In genomic region chr4:101914761-101915160, GRCh38 we compare ENCODE assay signal across 13 cellular contexts.
DNase-seq lines count a peak whose midpoint lies in the region; ATAC-seq and TF ChIP-seq lines count a peak whose summit lies in the region.
"Had no signal": no experiment of that assay in that cellular context is flagged by ENCODE, and none has a peak within 500 bp of the region (broad histone marks: within the 10 kb centered on the region; RNA-seq: fewer than 3 reads in every experiment).

No MANE protein-coding gene starts in this region.

- intact Hi-C loops in lower leg skin (cut with DNase I; ENCODE audit: low total_unique reads), result no loop called here

- no peak for ATAC-seq in HG02642 (IDR thresholded peaks at IDR 0.05; ENCODE audit: poor library complexity, unreplicated experiment)
- ATAC-seq: HCT116 had no signal

- no peak for TF ChIP-seq CTCF in lower leg skin (IDR thresholded peaks at IDR 0.05)

- TF ChIP-seq POLR2A in lower leg skin (IDR thresholded peaks at IDR 0.05), result no peak

- H3K4me3 ChIP-seq in lower leg skin (ENCODE audit: low read depth, poor library complexity, severe bottlenecking), result no peak overlapping the region

- DNase-seq in DMS 273 treated with DMSO at 0.1 percent for 48 hours (lab: John Stamatoyannopoulos, UW) (peak; percentile 89), LHCN-M2 (ENCODE audit: low read depth) (peak; percentile 2), NCI-H446 treated with DMSO at 0.1 percent for 48 hours (lab: John Stamatoyannopoulos, UW) (peak; percentile 77), lower leg skin (ENCODE audit: low spot score in 2 of 2) (no peak), amniotic stem cell (lab: John Stamatoyannopoulos, UW) (no peak), NCI-H187 (lab: John Stamatoyannopoulos, UW) (no peak)
- DNase-seq: BE2C; CD4-positive, alpha-beta memory T cell; DMS79 treated with DMSO at 0.1 percent for 48 hours; EL; GDM1 had no signal

Comparison
In these comparisons a context has a peak if more than half of its experiments do, and no peak if none do; other contexts are left out.
1. DNase-seq: peak in DMS 273 treated with DMSO at 0.1 percent for 48 hours (single experiment), LHCN-M2 (single experiment) and NCI-H446 treated with DMSO at 0.1 percent for 48 hours (single experiment); none in lower leg skin (0 of 2), amniotic stem cell (single experiment) and NCI-H187 (0 of 2).